Comparison of ENCODE assay signal across 10 cellular contexts in the genomic region with DNA sequence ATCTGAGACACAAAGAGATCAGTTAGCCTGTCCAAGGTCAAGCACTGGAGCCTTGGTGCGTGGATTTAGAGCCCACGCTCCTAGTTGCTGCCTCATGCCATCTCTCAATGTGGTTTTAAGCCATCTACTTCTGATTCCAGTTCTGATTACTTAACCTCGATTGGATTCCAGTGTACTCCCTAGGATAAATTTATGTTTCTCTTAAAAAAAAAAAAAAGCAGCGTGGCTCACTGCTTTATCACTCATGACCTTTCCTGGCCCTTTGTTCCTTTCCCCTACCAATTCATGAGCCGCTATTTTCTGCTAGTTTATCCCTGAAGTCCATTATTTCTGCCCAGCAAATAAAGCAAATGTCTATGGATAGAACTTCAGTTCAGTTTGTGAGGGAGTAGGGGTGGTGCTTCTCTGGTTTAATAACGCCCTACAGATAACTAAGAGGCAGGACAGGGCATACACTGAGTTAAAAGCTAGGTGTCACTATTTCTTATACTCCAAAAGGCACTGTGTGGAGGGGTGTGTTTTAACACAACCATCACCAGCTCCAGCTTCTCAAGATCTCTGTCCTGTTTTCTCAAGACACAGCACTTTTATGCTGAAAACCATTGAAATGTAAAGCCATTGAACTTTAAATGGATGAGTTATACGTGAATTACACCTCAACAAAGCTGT. TPM values are rescaled to one million over a fixed set of nuclear protein-coding genes. Genes with fewer than 3 reads are reported as not detected.
DNase-seq lines count a peak whose midpoint lies in the region; ATAC-seq, FAIRE-seq and TF ChIP-seq lines count a peak whose summit lies in the region.
"Had no signal": no experiment of that assay in that cellular context is flagged by ENCODE, and none has a peak within 500 bp of the region (broad histone marks: within the 10 kb centered on the region; RNA-seq: fewer than 3 reads in every experiment).

No MANE protein-coding gene starts in this region.

- WGBS in K562 (ENCODE audit: insufficient coverage, low coverage, missing lambda C conversion rate): under 1% methylated on average over 6 of the region's 7 CpGs

- in situ Hi-C loops in K562 (cut with MboI): loop anchor here (25.0 kb wide), 1 partner anchor 404 kb away; no protein-coding TSS in a partner anchor

- H3K4me1 Mint-ChIP-seq in natural killer cell: peaks cover 5 to 6% of the 10 kb centered on the region in 2 donors

- no peak overlapping the region for H2AFZ ChIP-seq in K562 (ENCODE audit: low read depth, low read length)

- no peak overlapping the region for H3K4me3 ChIP-seq in K562

- no peak for TF ChIP-seq EP300 in K562 (IDR thresholded peaks at IDR 0.05; ENCODE audit: low read length)

- ATAC-seq in K562 (peak; percentile 74), natural killer cell (peak; percentile 55 to 83 (median 70)), omental fat pad (ENCODE audit: low FRiP score) (no peak), HG03469 (IDR thresholded peaks at IDR 0.05; ENCODE audit: unreplicated experiment) (no peak)

- TF ChIP-seq POLR2A in K562 (conservative IDR thresholded peaks at IDR 0.05): no peak

- no peaks in the 10 kb centered on the region; a peak in 1 of 5 replicates for H3K27me3 ChIP-seq in K562 (ENCODE audit: control insufficient read depth in 2 of 2, insufficient read depth in 2 of 2, low read length in 2 of 2)

- no peak overlapping the region for H3K27ac Mint-ChIP-seq in natural killer cell

- no peak overlapping the region for H3K27ac ChIP-seq in K562 (ENCODE audit: extremely low read depth, low read depth, low read length)

- intact Hi-C loops in K562 (cut with micrococcal nuclease) (no loop called here), natural killer cell (cut with micrococcal nuclease) (loop anchor here (5.0 kb wide), 1 partner anchor 224 kb away; no protein-coding TSS in a partner anchor)

- DNase-seq in DMS79 treated with DMSO at 0.1 percent for 48 hours (lab: John Stamatoyannopoulos, UW): peak; percentile 4
- DNase-seq in DMS79 (lab: John Stamatoyannopoulos, UW): no peak
- DNase-seq in HTR-8/SVneo (ENCODE audit: insufficient read length, low spot score): peak; percentile 55
- peak in 2 of 4 experiments; percentile 6 to 10 for DNase-seq in K562 (ENCODE audit: extremely low read depth in 1 of 4, low spot score in 3 of 4)
- DNase-seq in natural killer cell: no peak
- no peak for DNase-seq in SHP77 (lab: John Stamatoyannopoulos, UW)
- no peak for DNase-seq in omental fat pad (ENCODE audit: low spot score)
- DNase-seq: NCI-H2081 had no signal

- POLR2A ChIA-PET in K562 (lab: Yijun Ruan, JAX): no interaction called here

- FAIRE-seq in HTR-8/SVneo (lab: Jason Lieb, UNC) (no peak), K562 (lab: Jason Lieb, UNC) (no peak)
- FAIRE-seq: A204.1 had no signal

- CTCF ChIA-PET in K562 (lab: Yijun Ruan, JAX; ENCODE audit: low intra/inter-chr PET ratio): interaction anchor here (0.6 to 1.1 kb wide), 3 partner anchors 80 to 394 kb away, joined by 3 to 4 read pairs (median 3); no protein-coding TSS in a partner anchor

- no peaks in the 10 kb centered on the region for H3K36me3 ChIP-seq in K562 (ENCODE audit: control insufficient read depth, insufficient read depth, low read length)

- no TSS peak for BruUV-seq in K562 (replicated peaks; lab: Mats Ljungman, UMichigan)

- H3K4me1 ChIP-seq in K562 (replicated peaks in 1 of 2; ENCODE audit: control insufficient read depth in 2 of 2, insufficient read depth in 2 of 2, low read length in 2 of 2): no peaks in the 10 kb centered on the region

- no peaks in the 10 kb centered on the region for H3K79me2 ChIP-seq in K562 (ENCODE audit: control insufficient read depth, insufficient read depth, low read length)

- H3K4me3 Mint-ChIP-seq in natural killer cell: no peak overlapping the region

- peak in 1 of 2 experiments; percentile 17; a peak in 1 of 4 replicates for TF ChIP-seq RAD21 in K562 (CRISPR knock-in tag; conservative IDR thresholded peaks at IDR 0.05 in 1 of 2, IDR thresholded peaks at IDR 0.05 in 1 of 2)

- peaks cover 18 to 19% of the 10 kb centered on the region in 2 donors for H3K27me3 Mint-ChIP-seq in natural killer cell (ENCODE audit: low read depth in 2 of 2)

- H3K4me2 ChIP-seq in K562 (ENCODE audit: insufficient read depth, low read length): no peak overlapping the region

- no peaks in the 10 kb centered on the region for H3K36me3 Mint-ChIP-seq in natural killer cell

- no peaks in the 10 kb centered on the region for H4K20me1 ChIP-seq in K562 (replicated peaks; ENCODE audit: control insufficient read depth, insufficient read depth, low read length)

- no peaks in the 10 kb centered on the region for H3K9me3 ChIP-seq in K562 (replicated peaks; ENCODE audit: control insufficient read depth, insufficient read depth, low read depth, low read length)

- TF ChIP-seq CTCF in K562 (IDR thresholded peaks at IDR 0.05 in 2 of 3, conservative IDR thresholded peaks at IDR 0.05 in 1 of 3; ENCODE audit: insufficient read depth in 2 of 3, low read depth in 1 of 3, low read length in 3 of 3) (peak in 2 of 3 experiments; percentile 14 to 36; a peak in 3 of 6 replicates), natural killer cell (IDR thresholded peaks at IDR 0.05) (no peak), omental fat pad (IDR thresholded peaks at IDR 0.05) (no peak)

- H3K9me3 Mint-ChIP-seq in natural killer cell: no peaks in the 10 kb centered on the region

- H3K9me1 ChIP-seq in K562 (ENCODE audit: control insufficient read depth, insufficient read depth, low read length): no peaks in the 10 kb centered on the region

- no peak overlapping the region for H3K9ac ChIP-seq in K562 (ENCODE audit: insufficient read depth in 1 of 2, low read depth in 2 of 2, low read length in 2 of 2)

TF ChIP-seq in K562, 482 proteins besides CTCF, POLR2A, EP300 and RAD21:
- TF ChIP-seq TGIF2 (CRISPR knock-in tag; IDR thresholded peaks at IDR 0.05) (no peak), CREBBP (IDR thresholded peaks at IDR 0.05; ENCODE audit: low read depth, low read length) (no peak)

RNA-seq across cellular contexts. Expression of gene PARP11, which starts 9.8 kb away (rescaled TPM):
- 0.12 and 0.77 TPM in 2 replicates for total RNA-seq in K562 (2011; cell fraction: chromatin; rRNA removed; ENCODE audit: low replicate concordance)
- total RNA-seq in K562 (2011; cell fraction: nucleolus; rRNA removed): 0.13 TPM in 1 of 2 replicates, not detected in the other
- total RNA-seq in K562 (2011; cell fraction: nucleoplasm; rRNA removed): 0.15 and 0.22 TPM in 2 replicates
- total RNA-seq in K562 (2014; rRNA removed) (0.29 and 0.64 TPM in 2 replicates), K562 (2014; rRNA removed; fragmentation: Illumina TruSeq; extraction: Trizol) (0.87 and 1.6 TPM in 2 replicates), K562 (2015; rRNA removed; fragmentation: Illumina TruSeq; extraction: Trizol) (0.79 and 1.7 TPM in 2 replicates), K562 (2021) (1.6 and 2.5 TPM in 2 replicates), natural killer cell (10 to 100 TPM; 18.8 to 27.3 (median 24.7) TPM), omental fat pad (10 to 100 TPM in 1 of 4 donors, 1 to 10 TPM in 3; 4.0 to 14.8 (median 5.7) TPM)
- polyA plus RNA-seq in K562 (2011; rRNA removed) (0.14 and 0.40 TPM in 2 replicates), K562 (2014; fragmentation: Illumina TruSeq; extraction: Trizol) (1.4 and 1.7 TPM in 2 replicates), K562 (2014; fragmentation: Nextera tagmentation; extraction: Ambion mirVana) (1 to 10 TPM in 1 of 2 experiments, under 1 TPM in 1; 0.99 to 1.5 TPM), K562 (2014; rRNA removed) (1.5 and 1.6 TPM in 2 replicates)
- 0.10 and 0.19 TPM in 2 replicates for polyA plus RNA-seq in K562 (2011; cell fraction: cytosol; rRNA removed)
- 0.11 and 0.24 TPM in 2 replicates for polyA plus RNA-seq in K562 (2011; cell fraction: nucleus; rRNA removed)
- 1.1 and 2.4 TPM in 2 replicates for polyA plus RNA-seq in K562 (2012)
- polyA minus RNA-seq in K562 (2011; rRNA and poly(A)+ RNA removed): 0.15 and 0.32 TPM in 2 replicates
- 0.29 TPM in 1 of 2 replicates, not detected in the other for polyA minus RNA-seq in K562 (2011; cell fraction: cytosol; rRNA and poly(A)+ RNA removed)
- polyA minus RNA-seq in K562 (2011; cell fraction: nucleus; rRNA and poly(A)+ RNA removed): 0.13 TPM in 1 of 2 replicates, not detected in the other

Comparison
In these comparisons a context has a peak if more than half of its experiments do, and no peak if none do; other contexts are left out.
1. DNase-seq: peak in DMS79 treated with DMSO at 0.1 percent for 48 hours (single experiment) and HTR-8/SVneo (single experiment); none in DMS79 (single experiment), natural killer cell (single experiment), SHP77 (0 of 2) and omental fat pad (single experiment).
2. ATAC-seq: peak in K562 (single experiment) and natural killer cell (3 of 3); none in omental fat pad (single experiment) and HG03469 (single experiment).
3. CTCF ChIP-seq: peak in K562 (2 of 3); none in natural killer cell (single experiment) and omental fat pad (0 of 3).